In the genomic region with DNA sequence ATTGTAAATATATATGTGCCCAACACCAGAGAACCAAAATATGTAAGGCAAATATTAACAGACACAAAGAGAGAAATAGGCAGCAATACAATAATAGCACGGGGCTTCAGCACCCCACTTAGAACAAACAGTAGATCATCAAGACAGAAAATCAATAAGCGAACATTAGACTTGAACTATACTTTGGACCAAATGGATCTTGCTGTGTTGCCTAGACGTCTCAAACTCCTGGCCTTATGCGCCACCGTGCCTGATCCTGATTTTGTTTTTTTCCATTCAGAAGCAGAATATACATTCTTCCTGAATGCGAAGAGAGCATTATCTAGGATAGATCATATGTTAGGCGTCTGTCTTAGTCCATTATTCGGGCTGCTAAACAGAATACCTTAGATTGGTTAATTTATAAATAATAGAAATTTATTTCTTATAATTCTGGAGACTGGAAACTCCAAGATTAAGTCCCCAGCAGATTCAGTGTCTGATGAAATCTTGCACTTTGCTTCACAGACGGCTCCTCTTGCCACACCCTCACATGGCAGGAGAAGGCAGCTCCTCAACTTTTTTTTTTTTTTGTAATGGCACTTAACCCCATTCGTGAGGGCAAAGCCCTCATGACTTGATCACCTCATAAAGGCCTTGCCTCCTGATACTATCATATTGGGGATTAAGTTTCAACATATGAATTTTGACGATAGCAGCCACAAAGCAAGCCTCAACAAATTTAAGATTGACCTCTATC, we compare ENCODE assay signal across 20 cellular contexts. TPM values are rescaled to one million over a fixed set of nuclear protein-coding genes. Genes with fewer than 3 reads are reported as not detected.
A peak's percentile ranks its signal among the peaks of the same experiment; 100 is the strongest.
DNase-seq lines count a peak whose midpoint lies in the region; ATAC-seq, FAIRE-seq and TF ChIP-seq lines count a peak whose summit lies in the region.
"Had no signal": no experiment of that assay in that cellular context is flagged by ENCODE, and none has a peak within 500 bp of the region (broad histone marks: within the 10 kb centered on the region; RNA-seq: fewer than 3 reads in every experiment).

No MANE protein-coding gene starts in this region.

- peaks cover 15% of the 10 kb centered on the region for H3K9me3 Mint-ChIP-seq in CD8-positive, alpha-beta T cell

- H3K27me3 ChIP-seq in HepG2 (ENCODE audit: control insufficient read depth in 1 of 2, insufficient read depth in 2 of 2, low read length in 2 of 2) (no peaks in the 10 kb centered on the region), right lobe of liver (no peaks in the 10 kb centered on the region), Loucy (ENCODE audit: insufficient read depth, low read length, poor library complexity, severe bottlenecking) (no peaks in the 10 kb centered on the region)
- no peaks in the 10 kb centered on the region for H3K27me3 ChIP-seq in CD8-positive, alpha-beta T cell (ENCODE audit: insufficient read depth, low read length)
- H3K27me3 ChIP-seq: BLaER1 had no signal

- H3K4me1 Mint-ChIP-seq in CD8-positive, alpha-beta T cell (ENCODE audit: low read depth) = no peaks in the 10 kb centered on the region
- H3K4me1 Mint-ChIP-seq: CD14-positive monocyte; CD4-positive, alpha-beta memory T cell had no signal

- POLR2A ChIA-PET in HepG2 (lab: Yijun Ruan, JAX) = no interaction called here
- POLR2A ChIA-PET in CD8-positive, alpha-beta T cell (lab: Charles Lee) = no interaction called here

- 24% methylated on average over 11 of the region's 11 CpGs for WGBS in HepG2 (ENCODE audit: low lambda C conversion rate)
- WGBS in right lobe of liver (ENCODE audit: insufficient coverage, low coverage, low lambda C conversion rate, missing lambda C conversion rate) = 70% methylated on average over 11 of the region's 11 CpGs

- H2AFZ ChIP-seq in HepG2 (ENCODE audit: low read length) (no peak overlapping the region), Loucy (ENCODE audit: low read length) (0 out of 2 replicates have a peak overlapping the region, but pooled peaks have one; percentile 30)

- H3K27ac ChIP-seq in HepG2 (ENCODE audit: extremely low read length, insufficient read depth, low read length) = no peak overlapping the region
- no peak overlapping the region for H3K27ac ChIP-seq in right lobe of liver
- no peak overlapping the region for H3K27ac ChIP-seq in CD8-positive, alpha-beta T cell (ENCODE audit: low read depth, low read length)
- H3K27ac ChIP-seq: BLaER1 had no signal

- intact Hi-C loops in HepG2 (cut with micrococcal nuclease; ENCODE audit: unreplicated experiment) = no loop called here
- intact Hi-C loops in right lobe of liver (cut with DNase I) = no loop called here
- intact Hi-C loops in left colon (cut with DNase I, micrococcal nuclease) = no loop called here
- intact Hi-C loops in CD8-positive, alpha-beta T cell (cut with DNase I, micrococcal nuclease) = no loop called here

- ATAC-seq in HepG2 = peak; percentile 50
- no peak for ATAC-seq in right lobe of liver
- peak; percentile 36 for ATAC-seq in left colon
- no peak for ATAC-seq in CD8-positive, alpha-beta T cell
- ATAC-seq: GM12878, HCT116 had no signal

- H3K4me3 ChIP-seq in HepG2 (replicated peaks in 1 of 3; ENCODE audit: insufficient read depth in 1 of 3, low read depth in 2 of 3, low read length in 3 of 3) (no peak overlapping the region), right lobe of liver (no peak overlapping the region), Loucy (ENCODE audit: low read length, poor library complexity, severe bottlenecking) (no peak overlapping the region)
- H3K4me3 ChIP-seq in CD8-positive, alpha-beta T cell (ENCODE audit: low read depth, low read length) = no peak overlapping the region
- H3K4me3 ChIP-seq: BLaER1, GM12878 had no signal

- CTCF ChIA-PET in HepG2 (lab: Yijun Ruan, JAX; ENCODE audit: low intra/inter-chr PET ratio, low total read pairs) = no interaction called here
- CTCF ChIA-PET in CD8-positive, alpha-beta T cell (lab: Charles Lee) = interaction anchor here (0.6 kb wide), 1 partner anchor 22 kb away, joined by 3 read pairs; no protein-coding TSS in a partner anchor

- no peak overlapping the region for H3K9ac ChIP-seq in HepG2 (ENCODE audit: insufficient read depth, low read depth, low read length)
- H3K9ac ChIP-seq in Loucy (ENCODE audit: low read depth, low read length, poor library complexity, severe bottlenecking) = no peak overlapping the region
- H3K9ac ChIP-seq: BLaER1 had no signal

- FAIRE-seq in HepG2 (lab: Jason Lieb, UNC) (no peak), HTR-8/SVneo (lab: Jason Lieb, UNC) (no peak)
- FAIRE-seq: GM12878 had no signal

- peaks cover 6% of the 10 kb centered on the region for H3K27me3 Mint-ChIP-seq in CD8-positive, alpha-beta T cell (ENCODE audit: low read depth)

- H4K20me1 ChIP-seq in HepG2 (ENCODE audit: insufficient read depth, low read length) (no peaks in the 10 kb centered on the region), Loucy (ENCODE audit: insufficient read depth, low read length, poor library complexity, severe bottlenecking) (no peaks in the 10 kb centered on the region)
- H4K20me1 ChIP-seq: BLaER1 had no signal

- no peak overlapping the region for H3K27ac Mint-ChIP-seq in CD8-positive, alpha-beta T cell
- H3K27ac Mint-ChIP-seq: CD14-positive monocyte; CD4-positive, alpha-beta memory T cell had no signal

- BruUV-seq in HepG2 (replicated peaks; lab: Mats Ljungman, UMichigan) = no TSS peak

- H3K9me2 ChIP-seq in Loucy (replicated peaks; ENCODE audit: low read depth, low read length) = no peaks in the 10 kb centered on the region

- TF ChIP-seq EP300 in HepG2 (IDR thresholded peaks at IDR 0.05; ENCODE audit: low read depth in 2 of 2, low read length in 2 of 2) (0 out of 4 replicates have a peak, but pooled peaks of 1 of the 2 experiments have one; percentile 20), HepG2 (CRISPR knock-in tag; IDR thresholded peaks at IDR 0.05; ENCODE audit: borderline replicate concordance) (no peak)

- H3K79me2 ChIP-seq in HepG2 (ENCODE audit: insufficient read depth, low read length) (no peaks in the 10 kb centered on the region), Loucy (ENCODE audit: insufficient read depth, low read length) (no peaks in the 10 kb centered on the region)

- TF ChIP-seq RAD21 in HepG2 (CRISPR knock-in tag; IDR thresholded peaks at IDR 0.05) = no peak

- H3K36me3 Mint-ChIP-seq in CD8-positive, alpha-beta T cell = no peaks in the 10 kb centered on the region
- H3K36me3 Mint-ChIP-seq: CD14-positive monocyte; CD4-positive, alpha-beta memory T cell; IgD-negative memory B cell had no signal

- no peak overlapping the region for H3K4me3 Mint-ChIP-seq in CD8-positive, alpha-beta T cell
- H3K4me3 Mint-ChIP-seq: CD14-positive monocyte; CD4-positive, alpha-beta memory T cell; IgD-negative memory B cell had no signal

- H3F3A ChIP-seq in Loucy (ENCODE audit: low read depth) = no peaks in the 10 kb centered on the region

- H3K4me1 ChIP-seq in HepG2 (ENCODE audit: insufficient read depth, low read length) (peaks cover 8% of the 10 kb centered on the region), right lobe of liver (no peaks in the 10 kb centered on the region), Loucy (ENCODE audit: insufficient read depth, low read length, poor library complexity, severe bottlenecking) (peaks cover 3% of the 10 kb centered on the region)
- no peaks in the 10 kb centered on the region for H3K4me1 ChIP-seq in CD8-positive, alpha-beta T cell (ENCODE audit: insufficient read depth, low read length)
- H3K4me1 ChIP-seq: BLaER1 had no signal

- no peaks in the 10 kb centered on the region for H3K36me3 ChIP-seq in HepG2 (replicated peaks in 1 of 2; ENCODE audit: control insufficient read depth in 1 of 2, insufficient read depth in 2 of 2, low read length in 2 of 2)
- H3K36me3 ChIP-seq in right lobe of liver = no peaks in the 10 kb centered on the region
- no peaks in the 10 kb centered on the region for H3K36me3 ChIP-seq in Loucy (ENCODE audit: insufficient read depth, low read length)
- no peaks in the 10 kb centered on the region for H3K36me3 ChIP-seq in CD8-positive, alpha-beta T cell (ENCODE audit: insufficient read depth, low read length)
- H3K36me3 ChIP-seq: BLaER1 had no signal

- H3K4me2 ChIP-seq in HepG2 (ENCODE audit: low read depth, low read length) = 0 out of 2 replicates have a peak overlapping the region, but pooled peaks have one; percentile 38
- H3K4me2 ChIP-seq in Loucy (ENCODE audit: low read depth, low read length, poor library complexity, severe bottlenecking) = no peak overlapping the region
- H3K4me2 ChIP-seq: BLaER1 had no signal

- in situ Hi-C loops in HepG2 (cut with HindIII; ENCODE audit: extremely low pct_ligation_motif_present, low pct_unique_long_range_greater_than_20kb) = no loop called here

- TF ChIP-seq POLR2A in HepG2 (IDR thresholded peaks at IDR 0.05; ENCODE audit: insufficient read depth in 1 of 2, low read depth in 2 of 2, low read length in 2 of 2) = no peak
- no peak for TF ChIP-seq POLR2A in right lobe of liver (IDR thresholded peaks at IDR 0.05)

- TF ChIP-seq CTCF in HepG2 (CRISPR knock-in tag; IDR thresholded peaks at IDR 0.05) (no peak), right lobe of liver (IDR thresholded peaks at IDR 0.05) (no peak), Loucy (conservative IDR thresholded peaks at IDR 0.05; ENCODE audit: low read length) (no peak)
- no peak for TF ChIP-seq CTCF in CD8-positive, alpha-beta T cell (IDR thresholded peaks at IDR 0.05)

- DNase-seq in HepG2 (ENCODE audit: low spot score) (no peak), right lobe of liver (no peak), left colon (no peak), HTR-8/SVneo (ENCODE audit: insufficient read length, low spot score) (no peak)
- DNase-seq in stimulated activated CD4-positive, alpha-beta T cell treated with anti-CD3 and anti-CD28 coated beads, Interleukin-4, amount 100 ng/mL, for 24 hours = no peak
- no peak for DNase-seq in CD8-positive, alpha-beta T cell
- DNase-seq: 8988T; CD4-positive, alpha-beta memory T cell; DMS 273 treated with DMSO at 0.1 percent for 48 hours; DMS53; DND-41; EL; GOT3; H7 had no signal

- peaks cover 8% of the 10 kb centered on the region for H3K9me3 ChIP-seq in HepG2 (ENCODE audit: low read length)
- H3K9me3 ChIP-seq in right lobe of liver = peaks cover 0 to 9% (median 2%) of the 10 kb centered on the region in 4 donors
- H3K9me3 ChIP-seq in Loucy (ENCODE audit: insufficient read depth, low read depth, low read length) = peaks cover 5% of the 10 kb centered on the region; the same call in 1 of the 2 replicates
- H3K9me3 ChIP-seq in CD8-positive, alpha-beta T cell (ENCODE audit: low read length) = peaks cover 4% of the 10 kb centered on the region

RNA-seq across cellular contexts. Expression of gene CDYL2, which starts 42.0 kb away (rescaled TPM):
- total RNA-seq in HepG2 (2016; rRNA removed; fragmentation: Illumina TruSeq; extraction: Trizol) = 0.20 and 0.35 TPM in 2 replicates
- total RNA-seq in HepG2 (2016; cell fraction: cytosol; rRNA removed; fragmentation: Illumina TruSeq; extraction: Trizol; ENCODE audit: low read depth) = 3.8 and 5.3 TPM in 2 replicates
- 0.39 and 0.52 TPM in 2 replicates for total RNA-seq in HepG2 (2016; cell fraction: insoluble cytoplasmic fraction; rRNA removed; fragmentation: Illumina TruSeq; extraction: Trizol)
- total RNA-seq in HepG2 (2016; cell fraction: membrane; rRNA removed; fragmentation: Illumina TruSeq; extraction: Trizol) = 1.1 and 1.4 TPM in 2 replicates
- total RNA-seq in HepG2 (2016; cell fraction: nucleus; rRNA removed; fragmentation: Illumina TruSeq; extraction: Trizol) = 0.16 and 0.47 TPM in 2 replicates
- polyA plus RNA-seq in HepG2 (2011; rRNA removed) = 0.07 TPM in 2 replicates
- polyA plus RNA-seq in HepG2 (2011; cell fraction: cytosol; rRNA removed) = 0.03 and 0.08 TPM in 2 replicates
- polyA plus RNA-seq in HepG2 (2011; cell fraction: nucleus; rRNA removed) = 0.10 and 0.17 TPM in 2 replicates
- 0.11 TPM in 1 of 2 replicates, not detected in the other for polyA plus RNA-seq in HepG2 (2012)
- polyA plus RNA-seq in HepG2 (2016; cell fraction: cytosol; fragmentation: Illumina TruSeq; extraction: Trizol; ENCODE audit: low read depth) = 0.01 TPM in 1 of 2 replicates, not detected in the other
- 0.15 and 0.22 TPM in 2 replicates for polyA plus RNA-seq in HepG2 (2016; cell fraction: insoluble cytoplasmic fraction; fragmentation: Illumina TruSeq; extraction: Trizol; ENCODE audit: low read depth)
- polyA plus RNA-seq in HepG2 (2016; cell fraction: membrane; fragmentation: Illumina TruSeq; extraction: Trizol; ENCODE audit: low read depth) = 0.05 and 0.13 TPM in 2 replicates
- polyA plus RNA-seq in HepG2 (2016; cell fraction: nucleus; fragmentation: Illumina TruSeq; extraction: Trizol; ENCODE audit: insufficient read depth, low read depth) = 0.12 and 0.44 TPM in 2 replicates
- 0.22 and 43.0 TPM in 2 replicates for polyA minus RNA-seq in HepG2 (2011; rRNA and poly(A)+ RNA removed; ENCODE audit: low replicate concordance)
- 0.10 and 0.44 TPM in 2 replicates for polyA minus RNA-seq in HepG2 (2011; cell fraction: cytosol; rRNA and poly(A)+ RNA removed)
- 1.5 and 2.6 TPM in 2 replicates for polyA minus RNA-seq in HepG2 (2011; cell fraction: nucleus; rRNA and poly(A)+ RNA removed)
- total RNA-seq in right lobe of liver = 10 to 100 TPM in 1 of 6 experiments, 1 to 10 TPM in 5; 2.2 to 12.7 (median 6.3) TPM
- 1 to 10 TPM; 5.0 to 6.3 TPM for total RNA-seq in left colon
- total RNA-seq in CD8-positive, alpha-beta T cell = 10 to 100 TPM; 19.4 to 19.9 TPM

Comparison
In these comparisons a context has a peak if more than half of its experiments do, and no peak if none do; other contexts are left out.
1. ATAC-seq: peak in HepG2 (single experiment) and left colon (single experiment); none in right lobe of liver (0 of 4) and CD8-positive, alpha-beta T cell (single experiment).